In genomic region chr2:100228967-100229366, GRCh38 we compare ENCODE assay signal across 2 cellular contexts.
TF ChIP-seq lines count a peak whose summit lies in the region.

No MANE protein-coding gene starts in this region.

TF ChIP-seq in IMR-90, 13 proteins besides CTCF, POLR2A, EP300 and RAD21 (continued from another document):
- TF ChIP-seq MXI1 (IDR thresholded peaks at IDR 0.05; ENCODE audit: borderline replicate concordance, low read depth, low read length), result no peak
- no peak for TF ChIP-seq USF2 (IDR thresholded peaks at IDR 0.05; ENCODE audit: low read depth, low read length)
- TF ChIP-seq RFX5 (IDR thresholded peaks at IDR 0.05; ENCODE audit: low read depth, low read length), result no peak
- no peak for TF ChIP-seq SMC3 (IDR thresholded peaks at IDR 0.05; ENCODE audit: low read depth, low read length)
- no peak for TF ChIP-seq MAZ (IDR thresholded peaks at IDR 0.05; ENCODE audit: borderline replicate concordance, low read depth, low read length)
- no peak for TF ChIP-seq ELK1 (IDR thresholded peaks at IDR 0.05; ENCODE audit: borderline replicate concordance, low read depth, low read length)
- TF ChIP-seq NFE2L2 (IDR thresholded peaks at IDR 0.05; ENCODE audit: low read depth, low read length), result no peak
- no peak for TF ChIP-seq CHD1 (IDR thresholded peaks at IDR 0.05; ENCODE audit: low read depth, low read length)

TF ChIP-seq in neural cell, 6 proteins besides CTCF, POLR2A, EP300 and RAD21:
- no peak for TF ChIP-seq REST (IDR thresholded peaks at IDR 0.05; ENCODE audit: borderline replicate concordance)
- TF ChIP-seq MXI1 (conservative IDR thresholded peaks at IDR 0.05; ENCODE audit: poor library complexity, severe bottlenecking), result no peak
- TF ChIP-seq TAF1 (IDR thresholded peaks at IDR 0.05; ENCODE audit: low read depth), result no peak
